Comparison of ENCODE assay signal across 20 cellular contexts in genomic region chr2:155190342-155190741, GRCh38.
A peak's percentile ranks its signal among the peaks of the same experiment; 100 is the strongest.
DNase-seq lines count a peak whose midpoint lies in the region; ATAC-seq and TF ChIP-seq lines count a peak whose summit lies in the region.
"Had no signal": no experiment of that assay in that cellular context is flagged by ENCODE, and none has a peak within 500 bp of the region (broad histone marks: within the 10 kb centered on the region; RNA-seq: fewer than 3 reads in every experiment).

No MANE protein-coding gene starts in this region.

- ATAC-seq in GM21360 (IDR thresholded peaks at IDR 0.05; ENCODE audit: unreplicated experiment), result peak; percentile 63
- ATAC-seq in HG03354 (IDR thresholded peaks at IDR 0.05; ENCODE audit: poor library complexity, severe bottlenecking, unreplicated experiment), result no peak
- ATAC-seq in GM18519 (IDR thresholded peaks at IDR 0.05; ENCODE audit: low FRiP score, unreplicated experiment), result no peak
- ATAC-seq: activated CD8-positive, alpha-beta memory T cell treated with anti-CD3 and anti-CD28 coated beads, Interleukin-2, amount 10 ng/mL, durations not matched to agents 7 days and 5 days; activated naive CD4-positive, alpha-beta T cell treated with anti-CD3 and anti-CD28 coated beads, Interleukin-2, amount 50 U/mL, for 72 hours; left lung; stimulated activated naive B cell treated with anti-CD40 and anti-IgM and Interleukin-4, amounts not matched to agents 10 μg/mL and 1 μg/mL and 100 μg/mL, for 72 hours had no signal

- no peak overlapping the region for H3K4me3 ChIP-seq in GM12865 (ENCODE audit: low read depth, low read length)
- H3K4me3 ChIP-seq: left lung had no signal

- no peak for TF ChIP-seq CTCF in GM12865 (IDR thresholded peaks at IDR 0.05; ENCODE audit: insufficient read depth, low read depth, low read length, missing control alignments)

- peak; percentile 13 for DNase-seq in GM12865 (ENCODE audit: low read depth)
- peak; percentile 54 for DNase-seq in NCI-H2029 (lab: John Stamatoyannopoulos, UW)
- peak; percentile 2 to 31 for DNase-seq in SHP77 (lab: John Stamatoyannopoulos, UW)
- DNase-seq in putamen (ENCODE audit: low spot score), result no peak
- DNase-seq: activated CD4-positive, alpha-beta T cell treated with anti-CD3 and anti-CD28 coated beads, Interleukin-2, amount 10 ng/mL, durations not matched to agents 24 days and 14 days; activated CD8-positive, alpha-beta memory T cell treated with anti-CD3 and anti-CD28 coated beads, Interleukin-2, amount 10 ng/mL, durations not matched to agents 7 days and 5 days; CD4-positive, alpha-beta memory T cell; cerebellar nuclear complex; left lung; midbrain; NCI-H1436; NCI-H446; OCI-M1; Right ventricle myocardium superior; stimulated activated CD4-positive, alpha-beta T cell treated with anti-CD3 and anti-CD28 coated beads, Interleukin-1b, Interleukin-23, amount 100 ng/mL, for 48 hours; stimulated activated naive B cell treated with anti-CD40 and anti-IgM and Interleukin-4, amounts not matched to agents 10 μg/mL and 1 μg/mL and 100 μg/mL, for 72 hours had no signal
